Comparison of ENCODE assay signal across 8 cellular contexts in the genomic region with DNA sequence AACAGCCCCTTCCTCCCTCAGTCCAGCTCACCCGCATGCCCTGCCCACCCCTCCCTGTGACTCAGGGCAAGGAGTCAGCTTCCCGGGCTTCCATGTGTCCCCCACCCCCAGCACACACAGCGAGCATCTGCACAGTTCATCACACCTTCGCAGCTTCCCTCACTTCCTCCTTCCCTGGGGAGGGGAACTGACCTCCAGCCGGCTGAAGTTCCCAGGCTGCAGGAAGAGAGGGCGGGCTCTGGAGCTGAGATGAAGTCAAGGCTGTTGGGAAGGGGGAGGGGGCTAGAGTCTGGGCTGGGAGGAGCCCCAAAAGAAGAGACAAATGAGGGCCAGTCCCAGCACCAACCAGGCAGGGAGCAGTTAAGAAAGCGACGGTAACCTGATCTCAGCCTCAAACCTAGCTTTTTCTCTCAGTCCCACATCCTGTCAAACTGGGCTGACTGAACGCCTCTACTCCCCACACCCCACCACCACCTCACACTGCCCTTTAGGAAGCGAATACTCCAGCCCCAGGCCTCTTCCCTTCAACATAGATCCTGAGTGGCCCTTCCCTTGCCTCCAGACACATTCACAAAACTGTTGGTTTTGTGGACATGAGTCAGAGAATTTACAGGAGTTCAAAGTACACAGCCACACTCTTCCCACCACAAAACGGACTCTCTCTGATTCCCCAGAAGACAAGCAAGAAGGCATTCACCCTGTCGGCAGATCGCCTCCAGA. TPM values are rescaled to one million over a fixed set of nuclear protein-coding genes. Genes with fewer than 3 reads are reported as not detected.
A peak's percentile ranks its signal among the peaks of the same experiment; 100 is the strongest.
DNase-seq lines count a peak whose midpoint lies in the region; ATAC-seq, FAIRE-seq and TF ChIP-seq lines count a peak whose summit lies in the region.

No MANE protein-coding gene starts in this region.

- ATAC-seq in GM21515 (IDR thresholded peaks at IDR 0.05; ENCODE audit: unreplicated experiment) = peak; percentile 58

- H3K4me3 ChIP-seq in Peyer's patch (peak overlapping the region in 3 of 4 donors; percentile 73 to 99 (median 77)), astrocyte (ENCODE audit: insufficient read depth, low read depth, low read length) (peak overlapping the region; percentile 85), right atrium auricular region (peak overlapping the region; percentile 95)

- TF ChIP-seq CTCF in Peyer's patch (IDR thresholded peaks at IDR 0.05) = no peak
- TF ChIP-seq CTCF in astrocyte (IDR thresholded peaks at IDR 0.05; ENCODE audit: insufficient read depth, low read depth, low read length) = no peak
- no peak for TF ChIP-seq CTCF in right atrium auricular region (IDR thresholded peaks at IDR 0.05)

- H3K9me3 Mint-ChIP-seq in astrocyte (ENCODE audit: unreplicated experiment) = peaks cover 2% of the 10 kb centered on the region

- H3K4me1 ChIP-seq in Peyer's patch (peaks cover 12 to 62% (median 20%) of the 10 kb centered on the region in 4 donors), astrocyte (ENCODE audit: insufficient read depth, low read length) (peaks cover 60% of the 10 kb centered on the region), right atrium auricular region (peaks cover 0 to 66% of the 10 kb centered on the region in 2 donors)

- H3K27ac ChIP-seq in Peyer's patch (peak overlapping the region; percentile 84 to 100 (median 92)), astrocyte (ENCODE audit: low read depth, low read length) (peak overlapping the region; percentile 78), right atrium auricular region (peak overlapping the region; percentile 97 to 99)

- H3K4me1 Mint-ChIP-seq in astrocyte (ENCODE audit: low read depth, unreplicated experiment) = peaks cover 40% of the 10 kb centered on the region

- H3K9me3 ChIP-seq in Peyer's patch (no peaks in the 10 kb centered on the region), astrocyte (ENCODE audit: insufficient read depth, low read depth, low read length) (no peaks in the 10 kb centered on the region), right atrium auricular region (no peaks in the 10 kb centered on the region)

- H3K79me2 ChIP-seq in astrocyte (ENCODE audit: insufficient read depth, low read length) = peaks cover 50% of the 10 kb centered on the region

- H4K20me1 ChIP-seq in astrocyte (ENCODE audit: insufficient read depth, low read length) = peaks cover 40% of the 10 kb centered on the region

- H3K36me3 Mint-ChIP-seq in astrocyte (ENCODE audit: low read depth, unreplicated experiment) = peaks cover 18% of the 10 kb centered on the region

- H3K4me3 Mint-ChIP-seq in astrocyte (ENCODE audit: unreplicated experiment) = peak overlapping the region; percentile 92

- no peak overlapping the region for H2AFZ ChIP-seq in astrocyte (ENCODE audit: low read depth, low read length)

- peak overlapping the region; percentile 89 for H3K9ac ChIP-seq in astrocyte (ENCODE audit: low read length)

- peak; percentile 43 to 74 for TF ChIP-seq POLR2A in Peyer's patch (IDR thresholded peaks at IDR 0.05)

- H3K4me2 ChIP-seq in astrocyte (ENCODE audit: low read length) = peak overlapping the region; percentile 91

- peaks cover 0 to 30% (median 0%) of the 10 kb centered on the region in 3 donors for H3K36me3 ChIP-seq in Peyer's patch
- H3K36me3 ChIP-seq in astrocyte (ENCODE audit: insufficient read depth, low read length) = peaks cover 8% of the 10 kb centered on the region
- peaks cover 30% of the 10 kb centered on the region for H3K36me3 ChIP-seq in right atrium auricular region

- no peak for FAIRE-seq in astrocyte (lab: Jason Lieb, UNC)

- H3K27ac Mint-ChIP-seq in astrocyte (ENCODE audit: unreplicated experiment) = peak overlapping the region; percentile 96

- DNase-seq in NCI-H2029 (lab: John Stamatoyannopoulos, UW) (peak; percentile 63), NCI-H2029 treated with DMSO at 0.1 percent for 48 hours (lab: John Stamatoyannopoulos, UW) (no peak), HT1080 (ENCODE audit: low read depth) (peak; percentile 100), Peyer's patch (peak; percentile 66 to 89 (median 83)), astrocyte (ENCODE audit: low read depth) (peak; percentile 93), right atrium auricular region (ENCODE audit: low spot score) (peak; percentile 94), putamen (ENCODE audit: low spot score) (peak; percentile 69)

- H3K27me3 ChIP-seq in Peyer's patch (no peaks in the 10 kb centered on the region), astrocyte (ENCODE audit: insufficient read depth, low read length) (no peaks in the 10 kb centered on the region), right atrium auricular region (no peaks in the 10 kb centered on the region)

- H3K27me3 Mint-ChIP-seq in astrocyte (ENCODE audit: low read depth, unreplicated experiment) = no peaks in the 10 kb centered on the region

RNA-seq across cellular contexts. Expression of a gene that starts 1.9 kb away (rescaled TPM):
- total RNA-seq in HT1080 (2014; rRNA removed; shearing (Covaris generic)) = 325 and 423 TPM in 2 replicates
- polyA plus RNA-seq in HT1080 (2015; cell fraction: cytosol; rRNA removed) = 414 and 484 TPM in 2 replicates
- 222 and 239 TPM in 2 replicates for polyA plus RNA-seq in HT1080 (2015; cell fraction: nucleus; rRNA removed)
- total RNA-seq in Peyer's patch = 100 to 1,000 TPM; 163 to 632 (median 483) TPM
- total RNA-seq in astrocyte = 585 and 657 TPM in 2 replicates
- 100 to 1,000 TPM; 190 to 330 TPM for total RNA-seq in right atrium auricular region

RNA-seq across cellular contexts. Expression of a gene that starts 10.1 kb away (rescaled TPM):
- 0.27 and 0.59 TPM in 2 replicates for total RNA-seq in HT1080 (2014; rRNA removed; shearing (Covaris generic))
- 0.99 and 1.1 TPM in 2 replicates for polyA plus RNA-seq in HT1080 (2015; cell fraction: cytosol; rRNA removed)
- polyA plus RNA-seq in HT1080 (2015; cell fraction: nucleus; rRNA removed) = 1.6 and 1.8 TPM in 2 replicates
- under 1 TPM in 1 of 4 donors, not detected in 3; 0.67 TPM for total RNA-seq in Peyer's patch
- 5.2 TPM in 2 replicates for total RNA-seq in astrocyte
- 1 to 10 TPM; 5.5 to 7.9 TPM for total RNA-seq in right atrium auricular region

RNA-seq across cellular contexts. Expression of a gene that starts 30.6 kb away (rescaled TPM):
- 41.5 and 58.9 TPM in 2 replicates for total RNA-seq in HT1080 (2014; rRNA removed; shearing (Covaris generic))
- polyA plus RNA-seq in HT1080 (2015; cell fraction: cytosol; rRNA removed) = 22.2 and 24.7 TPM in 2 replicates
- polyA plus RNA-seq in HT1080 (2015; cell fraction: nucleus; rRNA removed) = 171 and 191 TPM in 2 replicates
- total RNA-seq in Peyer's patch = 100 to 1,000 TPM in 3 of 4 donors, 10 to 100 TPM in 1; 75.3 to 161 (median 143) TPM
- 121 and 147 TPM in 2 replicates for total RNA-seq in astrocyte
- 10 to 100 TPM; 10.5 to 11.4 TPM for total RNA-seq in right atrium auricular region
